ENCODE assay signal across 8 cellular contexts in genomic region chr15:90665288-90666134, GRCh38. TPM values are rescaled to one million over a fixed set of nuclear protein-coding genes. Genes with fewer than 3 reads are reported as not detected.
DNase-seq lines count a peak whose midpoint lies in the region; TF ChIP-seq lines count a peak whose summit lies in the region.

No MANE protein-coding gene starts in this region.

- whole genome bisulfite sequencing in endodermal cell (ENCODE audit: insufficient coverage in 1 of 2, insufficient read length in 1 of 2), 2 experiments: 41 to 65% methylated on average over 43 to 75 of the region's 75 CpGs
- 6% methylated on average over 75 of the region's 75 CpGs for WGBS in urinary bladder

- no peaks in the 10 kb centered on the region for H3K27me3 ChIP-seq in endodermal cell (ENCODE audit: control insufficient read depth, insufficient read depth, low read length, poor library complexity, severe bottlenecking)
- H3K27me3 ChIP-seq in mucosa of stomach (ENCODE audit: control insufficient read depth, insufficient read depth, low read length): no peaks in the 10 kb centered on the region

- no peak overlapping the region for H3K9ac ChIP-seq in endodermal cell (ENCODE audit: extremely low read depth, low read length, poor library complexity, severe bottlenecking)
- H3K9ac ChIP-seq in mucosa of stomach (ENCODE audit: low read length): peak overlapping the region; percentile 95

- H3K9me3 Mint-ChIP-seq in activated CD4-positive, alpha-beta T cell treated with anti-CD3 and anti-CD28 coated beads, Interleukin-2, amount 10 ng/mL, durations not matched to agents 7 days and 5 days: peaks cover 4% of the 10 kb centered on the region
- H3K9me3 Mint-ChIP-seq in endodermal cell: no peaks in the 10 kb centered on the region

- peaks cover 9% of the 10 kb centered on the region for H3K27me3 Mint-ChIP-seq in activated CD4-positive, alpha-beta T cell treated with anti-CD3 and anti-CD28 coated beads, Interleukin-2, amount 10 ng/mL, durations not matched to agents 7 days and 5 days
- H3K27me3 Mint-ChIP-seq in endodermal cell (ENCODE audit: insufficient read depth): no peaks in the 10 kb centered on the region

- peak overlapping the region; percentile 79 for H3K4me3 Mint-ChIP-seq in activated CD4-positive, alpha-beta T cell treated with anti-CD3 and anti-CD28 coated beads, Interleukin-2, amount 10 ng/mL, durations not matched to agents 7 days and 5 days
- H3K4me3 Mint-ChIP-seq in endodermal cell: peak overlapping the region; percentile 42

- peak overlapping the region; percentile 56 for H3K4me3 ChIP-seq in HEK293 (ENCODE audit: low read depth, low read length)
- H3K4me3 ChIP-seq in endodermal cell (ENCODE audit: low read length): peak overlapping the region; percentile 35
- H3K4me3 ChIP-seq in mucosa of stomach (ENCODE audit: low read length): peak overlapping the region; percentile 89
- H3K4me3 ChIP-seq in urinary bladder (ENCODE audit: low read depth, low read length): peak overlapping the region; percentile 82

- peaks cover 74% of the 10 kb centered on the region for H3K4me1 Mint-ChIP-seq in activated CD4-positive, alpha-beta T cell treated with anti-CD3 and anti-CD28 coated beads, Interleukin-2, amount 10 ng/mL, durations not matched to agents 7 days and 5 days
- H3K4me1 Mint-ChIP-seq in endodermal cell: peaks cover 11% of the 10 kb centered on the region

- CTCF ChIA-PET in HEK293 (lab: Yijun Ruan, JAX): interaction anchor here (0.6 to 1.1 kb wide), 4 partner anchors 21 to 221 kb away, joined by 3 to 4 read pairs (median 3); no protein-coding TSS in a partner anchor
- CTCF ChIA-PET in activated CD4-positive, alpha-beta T cell treated with anti-CD3 and anti-CD28 coated beads, Interleukin-2, amount 10 ng/mL, durations not matched to agents 7 days and 5 days (lab: Charles Lee): interaction anchor here (0.5 to 3.6 kb wide), 5 partner anchors 12 to 267 kb away, joined by 3 to 13 read pairs (median 3); partner anchors contain the start of gene HDDC3

- H3K27ac ChIP-seq in HEK293 (ENCODE audit: extremely low read depth, low read depth, low read length) (peak overlapping the region; percentile 89), endodermal cell (ENCODE audit: low read depth, low read length) (no peak overlapping the region), urinary bladder (ENCODE audit: low read depth) (peak overlapping the region; percentile 84)

- H3K36me3 Mint-ChIP-seq in activated CD4-positive, alpha-beta T cell treated with anti-CD3 and anti-CD28 coated beads, Interleukin-2, amount 10 ng/mL, durations not matched to agents 7 days and 5 days (ENCODE audit: low read depth): peaks cover 22% of the 10 kb centered on the region
- no peaks in the 10 kb centered on the region for H3K36me3 Mint-ChIP-seq in endodermal cell (ENCODE audit: low read depth)

- peak overlapping the region; percentile 95 for H3K27ac Mint-ChIP-seq in activated CD4-positive, alpha-beta T cell treated with anti-CD3 and anti-CD28 coated beads, Interleukin-2, amount 10 ng/mL, durations not matched to agents 7 days and 5 days
- no peak overlapping the region for H3K27ac Mint-ChIP-seq in endodermal cell

- H3K9me3 ChIP-seq in HEK293 (ENCODE audit: control insufficient read depth, insufficient read depth, low read depth, low read length) (no peaks in the 10 kb centered on the region), endodermal cell (ENCODE audit: control insufficient read depth, low read length) (no peaks in the 10 kb centered on the region), mucosa of stomach (ENCODE audit: control insufficient read depth, low read length) (no peaks in the 10 kb centered on the region)

- POLR2A ChIA-PET in HEK293 (lab: Yijun Ruan, JAX): interaction anchor here (0.6 to 1.4 kb wide), 5 partner anchors 18 to 321 kb away, joined by 3 to 4 read pairs (median 3); partner anchors contain the start of gene BLM
- POLR2A ChIA-PET in activated CD4-positive, alpha-beta T cell treated with anti-CD3 and anti-CD28 coated beads, Interleukin-2, amount 10 ng/mL, durations not matched to agents 7 days and 5 days (lab: Charles Lee): no interaction called here

- H3K36me3 ChIP-seq in HEK293 (ENCODE audit: control insufficient read depth in 2 of 2, insufficient read depth in 1 of 2, low read length in 2 of 2) (no peaks in the 10 kb centered on the region; a peak in 1 of 3 replicates), endodermal cell (ENCODE audit: control insufficient read depth, insufficient read depth, low read length) (no peaks in the 10 kb centered on the region), mucosa of stomach (ENCODE audit: control insufficient read depth, insufficient read depth, low read length) (no peaks in the 10 kb centered on the region), urinary bladder (ENCODE audit: insufficient read depth) (no peaks in the 10 kb centered on the region)

- DNase-seq in NCI-H1436 (lab: John Stamatoyannopoulos, UW) (peak; percentile 20), NCI-H1436 treated with DMSO at 0.1 percent for 48 hours (lab: John Stamatoyannopoulos, UW) (no peak), M059J (ENCODE audit: low read depth) (peak; percentile 62), endodermal cell (no peak)
- DNase-seq in activated CD4-positive, alpha-beta T cell treated with anti-CD3 and anti-CD28 coated beads, Interleukin-2, amount 10 ng/mL, durations not matched to agents 7 days and 5 days: peak; percentile 72

- H3K4me1 ChIP-seq in HEK293 (ENCODE audit: control insufficient read depth, insufficient read depth, low read length) (no peaks in the 10 kb centered on the region), endodermal cell (ENCODE audit: control insufficient read depth, insufficient read depth, low read length) (peaks cover 3% of the 10 kb centered on the region), mucosa of stomach (ENCODE audit: control insufficient read depth, insufficient read depth, low read length) (peaks cover 5% of the 10 kb centered on the region), urinary bladder (ENCODE audit: insufficient read depth) (no peaks in the 10 kb centered on the region)

- TF ChIP-seq CTCF in HEK293 (tag by site-specific recombination; IDR thresholded peaks at IDR 0.05) (no peak), endodermal cell (conservative IDR thresholded peaks at IDR 0.05) (no peak)

TF ChIP-seq in HEK293, 187 proteins besides CTCF, POLR2A, EP300 and RAD21 (continues in another document):
- no peak for TF ChIP-seq ZNF184 (tag by site-specific recombination; IDR thresholded peaks at IDR 0.05)
- no peak for TF ChIP-seq SALL2 (tag by site-specific recombination; IDR thresholded peaks at IDR 0.05; ENCODE audit: borderline replicate concordance)
- TF ChIP-seq ZNF350 (tag by site-specific recombination; IDR thresholded peaks at IDR 0.05): no peak
- no peak for TF ChIP-seq RBAK (tag by site-specific recombination; IDR thresholded peaks at IDR 0.05)
- no peak for TF ChIP-seq ZNF473 (tag by site-specific recombination; IDR thresholded peaks at IDR 0.05)
- TF ChIP-seq ZNF544 (tag by site-specific recombination; IDR thresholded peaks at IDR 0.05): no peak
- TF ChIP-seq ZSCAN16 (tag by site-specific recombination; IDR thresholded peaks at IDR 0.05): no peak
- no peak for TF ChIP-seq ZNF623 (tag by site-specific recombination; IDR thresholded peaks at IDR 0.05)
- no peak for TF ChIP-seq ZNF658 (tag by site-specific recombination; IDR thresholded peaks at IDR 0.05)
- no peak for TF ChIP-seq KLF9 (tag by site-specific recombination; IDR thresholded peaks at IDR 0.05; ENCODE audit: low read depth)
- no peak for TF ChIP-seq HOXD13 (CRISPR knock-in tag; IDR thresholded peaks at IDR 0.05; ENCODE audit: borderline replicate concordance)
- no peak for TF ChIP-seq ZBTB21 (tag by site-specific recombination; IDR thresholded peaks at IDR 0.05)
- TF ChIP-seq ZNF768 (tag by site-specific recombination; IDR thresholded peaks at IDR 0.05): no peak
- TF ChIP-seq ZNF211 (tag by site-specific recombination; IDR thresholded peaks at IDR 0.05; ENCODE audit: low read depth): no peak
- no peak for TF ChIP-seq ZBTB1 (tag by site-specific recombination; IDR thresholded peaks at IDR 0.05)
- no peak for TF ChIP-seq ZFP3 (tag by site-specific recombination; IDR thresholded peaks at IDR 0.05; ENCODE audit: low read depth)
- TF ChIP-seq ZNF155 (tag by site-specific recombination; IDR thresholded peaks at IDR 0.05): no peak
- no peak for TF ChIP-seq ZNF629 (tag by site-specific recombination; IDR thresholded peaks at IDR 0.05)
- TF ChIP-seq YY2 (tag by site-specific recombination; IDR thresholded peaks at IDR 0.05): no peak
- TF ChIP-seq ZBTB10 (tag by site-specific recombination; IDR thresholded peaks at IDR 0.05): no peak

RNA-seq across cellular contexts. Expression of gene BLM, which starts 51.6 kb away (rescaled TPM):
- 7.7 and 9.0 TPM in 2 replicates for total RNA-seq in M059J (2014; rRNA removed; shearing (Covaris generic))
- 10 to 100 TPM; 50.2 to 57.7 TPM for total RNA-seq in activated CD4-positive, alpha-beta T cell treated with anti-CD3 and anti-CD28 coated beads, Interleukin-2, amount 10 ng/mL, durations not matched to agents 7 days and 5 days
- 10 to 100 TPM; 29.6 to 34.9 TPM for total RNA-seq in endodermal cell
- 22.2 TPM for polyA plus RNA-seq in endodermal cell (2013, experiment 1 of 2)
- 24.7 TPM for polyA plus RNA-seq in endodermal cell (2013, experiment 2 of 2)
- total RNA-seq in urinary bladder: 7.8 TPM
- 0.67 TPM for polyA plus RNA-seq in urinary bladder

Comparison
In these comparisons a context has a peak if more than half of its experiments do, and no peak if none do; other contexts are left out.
1. DNase-seq: peak in NCI-H1436 (single experiment), M059J (single experiment) and activated CD4-positive, alpha-beta T cell treated with anti-CD3 and anti-CD28 coated beads, Interleukin-2, amount 10 ng/mL, durations not matched to agents 7 days and 5 days (single experiment); none in NCI-H1436 treated with DMSO at 0.1 percent for 48 hours (single experiment) and endodermal cell (single experiment).
2. H3K4me3 ChIP-seq: peak in every context shown above with its lines; median percentile 89 in mucosa of stomach; 82 in urinary bladder; 56 in HEK293; 35 in endodermal cell.